Comparison of ENCODE assay signal across 1 cellular context in the genomic region with DNA sequence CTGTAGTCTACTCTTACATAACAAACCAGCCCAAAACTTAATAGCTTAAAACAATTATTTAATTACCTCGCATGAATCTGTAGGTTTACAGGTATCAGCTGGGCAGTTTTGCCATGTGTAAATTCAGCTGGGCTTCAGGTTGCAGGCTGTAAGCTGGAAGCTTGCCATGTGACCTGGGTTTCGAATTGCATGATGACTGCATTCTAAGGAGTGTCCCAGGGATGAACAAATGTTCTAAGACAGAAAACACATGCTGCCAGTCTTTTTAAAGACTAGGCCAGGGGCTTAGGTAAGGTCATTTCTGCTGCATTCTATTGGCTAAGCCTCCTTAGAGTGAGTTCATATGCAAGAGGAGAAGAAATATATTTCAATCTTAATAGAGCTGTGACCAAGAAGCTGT.
TF ChIP-seq lines count a peak whose summit lies in the region.

No MANE protein-coding gene starts in this region.

TF ChIP-seq in HepG2, 621 proteins besides CTCF, POLR2A, EP300 and RAD21 (continued from another document):
- TF ChIP-seq, protein P1, sequence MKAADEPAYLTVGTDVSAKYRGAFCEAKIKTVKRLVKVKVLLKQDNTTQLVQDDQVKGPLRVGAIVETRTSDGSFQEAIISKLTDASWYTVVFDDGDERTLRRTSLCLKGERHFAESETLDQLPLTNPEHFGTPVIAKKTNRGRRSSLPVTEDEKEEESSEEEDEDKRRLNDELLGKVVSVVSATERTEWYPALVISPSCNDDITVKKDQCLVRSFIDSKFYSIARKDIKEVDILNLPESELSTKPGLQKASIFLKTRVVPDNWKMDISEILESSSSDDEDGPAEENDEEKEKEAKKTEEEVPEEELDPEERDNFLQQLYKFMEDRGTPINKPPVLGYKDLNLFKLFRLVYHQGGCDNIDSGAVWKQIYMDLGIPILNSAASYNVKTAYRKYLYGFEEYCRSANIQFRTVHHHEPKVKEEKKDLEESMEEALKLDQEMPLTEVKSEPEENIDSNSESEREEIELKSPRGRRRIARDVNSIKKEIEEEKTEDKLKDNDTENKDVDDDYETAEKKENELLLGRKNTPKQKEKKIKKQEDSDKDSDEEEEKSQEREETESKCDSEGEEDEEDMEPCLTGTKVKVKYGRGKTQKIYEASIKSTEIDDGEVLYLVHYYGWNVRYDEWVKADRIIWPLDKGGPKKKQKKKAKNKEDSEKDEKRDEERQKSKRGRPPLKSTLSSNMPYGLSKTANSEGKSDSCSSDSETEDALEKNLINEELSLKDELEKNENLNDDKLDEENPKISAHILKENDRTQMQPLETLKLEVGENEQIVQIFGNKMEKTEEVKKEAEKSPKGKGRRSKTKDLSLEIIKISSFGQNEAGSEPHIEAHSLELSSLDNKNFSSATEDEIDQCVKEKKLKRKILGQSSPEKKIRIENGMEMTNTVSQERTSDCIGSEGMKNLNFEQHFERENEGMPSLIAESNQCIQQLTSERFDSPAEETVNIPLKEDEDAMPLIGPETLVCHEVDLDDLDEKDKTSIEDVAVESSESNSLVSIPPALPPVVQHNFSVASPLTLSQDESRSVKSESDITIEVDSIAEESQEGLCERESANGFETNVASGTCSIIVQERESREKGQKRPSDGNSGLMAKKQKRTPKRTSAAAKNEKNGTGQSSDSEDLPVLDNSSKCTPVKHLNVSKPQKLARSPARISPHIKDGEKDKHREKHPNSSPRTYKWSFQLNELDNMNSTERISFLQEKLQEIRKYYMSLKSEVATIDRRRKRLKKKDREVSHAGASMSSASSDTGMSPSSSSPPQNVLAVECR (CRISPR knock-in tag; IDR thresholded peaks at IDR 0.05; ENCODE audit: borderline replicate concordance), result no peak
- no peak for TF ChIP-seq ZFP90 (CRISPR knock-in tag; IDR thresholded peaks at IDR 0.05; ENCODE audit: borderline replicate concordance)
- no peak for TF ChIP-seq ZEB1 (IDR thresholded peaks at IDR 0.05; ENCODE audit: insufficient replicate concordance, low read depth)
- TF ChIP-seq NFRKB (IDR thresholded peaks at IDR 0.05), result no peak
- no peak for TF ChIP-seq ASH2L (IDR thresholded peaks at IDR 0.05; ENCODE audit: insufficient read length, low read depth, low read length)
- no peak for TF ChIP-seq MBD4 (IDR thresholded peaks at IDR 0.05; ENCODE audit: borderline replicate concordance, low read length)
- no peak for TF ChIP-seq ZNF616 (CRISPR knock-in tag; IDR thresholded peaks at IDR 0.05; ENCODE audit: low read depth)
- no peak for TF ChIP-seq ETV6 (CRISPR knock-in tag; conservative IDR thresholded peaks at IDR 0.05)
- no peak for TF ChIP-seq ZNF841 (CRISPR knock-in tag; IDR thresholded peaks at IDR 0.05; ENCODE audit: borderline replicate concordance)
- no peak for TF ChIP-seq ZFYVE20 (CRISPR knock-in tag; IDR thresholded peaks at IDR 0.05; ENCODE audit: borderline replicate concordance, low read depth)
- TF ChIP-seq ZNF782 (CRISPR knock-in tag; IDR thresholded peaks at IDR 0.05; ENCODE audit: borderline replicate concordance), result no peak
- no peak for TF ChIP-seq ZNF547 (CRISPR knock-in tag; IDR thresholded peaks at IDR 0.05)
TF ChIP-seq in HepG2: peak in this region for 0.
